16 cellular contexts compared by ENCODE assay signal in genomic region chr2:104584393-104584792, GRCh38.
DNase-seq lines count a peak whose midpoint lies in the region; ATAC-seq, FAIRE-seq and TF ChIP-seq lines count a peak whose summit lies in the region.
"Had no signal": no experiment of that assay in that cellular context is flagged by ENCODE, and none has a peak within 500 bp of the region (broad histone marks: within the 10 kb centered on the region; RNA-seq: fewer than 3 reads in every experiment).

No MANE protein-coding gene starts in this region.

- TF ChIP-seq CTCF in K562 (IDR thresholded peaks at IDR 0.05 in 2 of 3, conservative IDR thresholded peaks at IDR 0.05 in 1 of 3; ENCODE audit: insufficient read depth in 2 of 3, low read depth in 1 of 3, low read length in 3 of 3): no peak
- no peak for TF ChIP-seq CTCF in lower lobe of right lung (IDR thresholded peaks at IDR 0.05)

- no peak for FAIRE-seq in K562 (lab: Jason Lieb, UNC)

- peak; percentile 31 for DNase-seq in H7
- DNase-seq in K562 (ENCODE audit: extremely low read depth in 1 of 4, low spot score in 3 of 4): no peak
- peak; percentile 7 for DNase-seq in iPS DF 19.7 (ENCODE audit: low read depth, low spot score)
- peak; percentile 22 for DNase-seq in superior temporal gyrus (ENCODE audit: extremely low spot score)
- DNase-seq in NCI-H1105 (lab: John Stamatoyannopoulos, UW): no peak
- no peak for DNase-seq in RPMI8226
- DNase-seq in lower lobe of right lung: no peak
- DNase-seq: DMS53, HCEC 1CT, KBM-7, NCI-H1436 treated with DMSO at 0.1 percent for 48 hours, NCI-H510A, NCI-H82, Peyer's patch, SHP77 had no signal

- BruUV-seq in K562 (replicated peaks; lab: Mats Ljungman, UMichigan): no TSS peak

- no peaks in the 10 kb centered on the region for H3K79me2 ChIP-seq in K562 (ENCODE audit: control insufficient read depth, insufficient read depth, low read length)

- H3K27me3 ChIP-seq in H7 (ENCODE audit: control insufficient read depth, insufficient read depth, low read length) (no peaks in the 10 kb centered on the region), K562 (ENCODE audit: control insufficient read depth in 2 of 2, insufficient read depth in 2 of 2, low read length in 2 of 2) (no peaks in the 10 kb centered on the region), lower lobe of right lung (ENCODE audit: low read depth) (no peaks in the 10 kb centered on the region)
- H3K27me3 ChIP-seq: Peyer's patch had no signal

- in situ Hi-C loops in K562 (cut with MboI): no loop called here

- ATAC-seq in K562: no peak
- no peak for ATAC-seq in lower lobe of right lung
- ATAC-seq: SK-N-SH treated with all-trans-retinoic acid at 6 μM for 48 hours had no signal

- H3K36me3 ChIP-seq in H7 (replicated peaks; ENCODE audit: control insufficient read depth, insufficient read depth, low read length) (no peaks in the 10 kb centered on the region), K562 (ENCODE audit: control insufficient read depth, insufficient read depth, low read length) (no peaks in the 10 kb centered on the region), lower lobe of right lung (no peaks in the 10 kb centered on the region)
- H3K36me3 ChIP-seq: Peyer's patch had no signal

- no peak for TF ChIP-seq POLR2A in K562 (conservative IDR thresholded peaks at IDR 0.05)

- no peaks in the 10 kb centered on the region for H4K20me1 ChIP-seq in K562 (replicated peaks; ENCODE audit: control insufficient read depth, insufficient read depth, low read length)

- no peak overlapping the region for H3K4me2 ChIP-seq in K562 (ENCODE audit: insufficient read depth, low read length)

- CTCF ChIA-PET in K562 (lab: Yijun Ruan, JAX; ENCODE audit: low intra/inter-chr PET ratio): no interaction called here

- TF ChIP-seq RAD21 in K562 (CRISPR knock-in tag; conservative IDR thresholded peaks at IDR 0.05 in 1 of 2, IDR thresholded peaks at IDR 0.05 in 1 of 2): no peak

- no peak overlapping the region for H3K4me3 ChIP-seq in H7 (ENCODE audit: insufficient read depth, low read depth, low read length)
- no peak overlapping the region for H3K4me3 ChIP-seq in K562
- H3K4me3 ChIP-seq in lower lobe of right lung: no peak overlapping the region
- H3K4me3 ChIP-seq: Peyer's patch had no signal

- no peaks in the 10 kb centered on the region for H3K9me1 ChIP-seq in K562 (ENCODE audit: control insufficient read depth, insufficient read depth, low read length)

- intact Hi-C loops in K562 (cut with micrococcal nuclease) (no loop called here), lower lobe of right lung (cut with DNase I) (no loop called here)

- no peak overlapping the region for H3K27ac ChIP-seq in K562 (ENCODE audit: extremely low read depth, low read depth, low read length)
- H3K27ac ChIP-seq in lower lobe of right lung: no peak overlapping the region
- H3K27ac ChIP-seq: Peyer's patch had no signal

- H3K9ac ChIP-seq in K562 (ENCODE audit: insufficient read depth in 1 of 2, low read depth in 2 of 2, low read length in 2 of 2): no peak overlapping the region

- TF ChIP-seq EP300 in K562 (IDR thresholded peaks at IDR 0.05; ENCODE audit: low read length): no peak

- no peak overlapping the region for H2AFZ ChIP-seq in K562 (ENCODE audit: low read depth, low read length)

- H3K9me3 ChIP-seq in K562 (replicated peaks; ENCODE audit: control insufficient read depth, insufficient read depth, low read depth, low read length) (no peaks in the 10 kb centered on the region), lower lobe of right lung (no peaks in the 10 kb centered on the region)
- H3K9me3 ChIP-seq: Peyer's patch had no signal

- POLR2A ChIA-PET in K562 (lab: Yijun Ruan, JAX): no interaction called here

- WGBS in K562 (ENCODE audit: insufficient coverage, low coverage, missing lambda C conversion rate): 0% methylated on average over 4 of the region's 4 CpGs

- H3K4me1 ChIP-seq in K562 (replicated peaks in 1 of 2; ENCODE audit: control insufficient read depth in 2 of 2, insufficient read depth in 2 of 2, low read length in 2 of 2): no peaks in the 10 kb centered on the region
- H3K4me1 ChIP-seq in lower lobe of right lung: no peaks in the 10 kb centered on the region
- H3K4me1 ChIP-seq: Peyer's patch had no signal

TF ChIP-seq in K562, 482 proteins besides CTCF, POLR2A, EP300 and RAD21:
- TF ChIP-seq PKNOX1 (IDR thresholded peaks at IDR 0.05): 0 out of 2 replicates have a peak, but pooled peaks have one; percentile 29
- no peak for TF ChIP-seq NUFIP1 (IDR thresholded peaks at IDR 0.05; ENCODE audit: partially characterized antibody)
- TF ChIP-seq MIER1 (IDR thresholded peaks at IDR 0.05; ENCODE audit: low read depth): no peak

Comparison
In these comparisons a context has a peak if more than half of its experiments do, and no peak if none do; other contexts are left out.
1. DNase-seq: peak in H7 (single experiment), iPS DF 19.7 (single experiment) and superior temporal gyrus (single experiment); none in K562 (0 of 4), NCI-H1105 (single experiment), RPMI8226 (single experiment) and lower lobe of right lung (single experiment).